8 cellular contexts compared by ENCODE assay signal in genomic region chr14:106308839-106309389, GRCh38.
DNase-seq lines count a peak whose midpoint lies in the region; ATAC-seq and TF ChIP-seq lines count a peak whose summit lies in the region.

No MANE protein-coding gene starts in this region.

- BruUV-seq in MCF 10A (replicated peaks; lab: Mats Ljungman, UMichigan), result no TSS peak

- ATAC-seq in HG02943 (IDR thresholded peaks at IDR 0.05; ENCODE audit: low read depth, unreplicated experiment) (peak; percentile 89), left lung (peak; percentile 61), GM21723 (IDR thresholded peaks at IDR 0.05; ENCODE audit: unreplicated experiment) (no peak)
- ATAC-seq in stimulated activated naive B cell treated with anti-CD40 and anti-IgM and Interleukin-4, amounts not matched to agents 10 μg/mL and 1 μg/mL and 100 μg/mL, for 72 hours (replicated peaks), result peak; percentile 97 to 100

- CTCF ChIA-PET in MCF 10A (lab: Yijun Ruan, JAX), result interaction anchor here (1.3 kb wide), 1 partner anchor 109 kb away, joined by 3 read pairs; no protein-coding TSS in a partner anchor

- H3K4me3 ChIP-seq in breast epithelium, result no peak overlapping the region
- no peak overlapping the region for H3K4me3 ChIP-seq in Peyer's patch
- no peak overlapping the region for H3K4me3 ChIP-seq in left lung

- H3K27me3 ChIP-seq in breast epithelium (no peaks in the 10 kb centered on the region), Peyer's patch (no peaks in the 10 kb centered on the region), left lung (peaks cover 0 to 10% of the 10 kb centered on the region in 2 donors)

- H3K4me3 Mint-ChIP-seq in MCF 10A (ENCODE audit: unreplicated experiment), result no peak overlapping the region
- no peak overlapping the region for H3K4me3 Mint-ChIP-seq in stimulated activated naive B cell treated with anti-CD40 and anti-IgM and Interleukin-4, amounts not matched to agents 10 μg/mL and 1 μg/mL and 100 μg/mL, for 72 hours

- H3K4me1 ChIP-seq in breast epithelium (no peaks in the 10 kb centered on the region), Peyer's patch (no peaks in the 10 kb centered on the region), left lung (no peaks in the 10 kb centered on the region)

- no peak overlapping the region for H3K27ac Mint-ChIP-seq in MCF 10A (ENCODE audit: low read depth, unreplicated experiment)
- H3K27ac Mint-ChIP-seq in stimulated activated naive B cell treated with anti-CD40 and anti-IgM and Interleukin-4, amounts not matched to agents 10 μg/mL and 1 μg/mL and 100 μg/mL, for 72 hours, result no peak overlapping the region

- H3K36me3 Mint-ChIP-seq in MCF 10A (ENCODE audit: insufficient read depth, unreplicated experiment), result no peaks in the 10 kb centered on the region
- H3K36me3 Mint-ChIP-seq in stimulated activated naive B cell treated with anti-CD40 and anti-IgM and Interleukin-4, amounts not matched to agents 10 μg/mL and 1 μg/mL and 100 μg/mL, for 72 hours, result no peaks in the 10 kb centered on the region

- TF ChIP-seq POLR2A in breast epithelium (IDR thresholded peaks at IDR 0.05) (no peak), Peyer's patch (IDR thresholded peaks at IDR 0.05) (no peak)

- no peaks in the 10 kb centered on the region for H3K9me3 Mint-ChIP-seq in MCF 10A (ENCODE audit: unreplicated experiment)
- peaks cover 0 to 3% of the 10 kb centered on the region in 2 donors for H3K9me3 Mint-ChIP-seq in stimulated activated naive B cell treated with anti-CD40 and anti-IgM and Interleukin-4, amounts not matched to agents 10 μg/mL and 1 μg/mL and 100 μg/mL, for 72 hours

- POLR2A ChIA-PET in MCF 10A (lab: Yijun Ruan, JAX), result no interaction called here

- H3K9me3 ChIP-seq in breast epithelium (no peaks in the 10 kb centered on the region), Peyer's patch (peaks cover 0 to 4% (median 0%) of the 10 kb centered on the region in 4 donors), left lung (no peaks in the 10 kb centered on the region)

- TF ChIP-seq CTCF in MCF 10A (IDR thresholded peaks at IDR 0.05; ENCODE audit: unreplicated experiment) (peak; percentile 44), breast epithelium (IDR thresholded peaks at IDR 0.05) (no peak), Peyer's patch (IDR thresholded peaks at IDR 0.05) (peak; percentile 27 to 70 (median 49)), left lung (IDR thresholded peaks at IDR 0.05) (peak in 1 of 2 donors; percentile 26)

- no peak overlapping the region for H3K27ac ChIP-seq in breast epithelium
- H3K27ac ChIP-seq in Peyer's patch, result no peak overlapping the region
- H3K27ac ChIP-seq in left lung, result no peak overlapping the region

- intact Hi-C loops in MCF 10A (cut with micrococcal nuclease) (no loop called here), breast epithelium (cut with DNase I; ENCODE audit: low total_unique reads) (no loop called here), left lung (cut with DNase I) (no loop called here)

- peaks cover 54% of the 10 kb centered on the region for H3K27me3 Mint-ChIP-seq in MCF 10A (ENCODE audit: insufficient read depth, unreplicated experiment)
- H3K27me3 Mint-ChIP-seq in stimulated activated naive B cell treated with anti-CD40 and anti-IgM and Interleukin-4, amounts not matched to agents 10 μg/mL and 1 μg/mL and 100 μg/mL, for 72 hours, result no peaks in the 10 kb centered on the region

- peak; percentile 18 for DNase-seq in MCF 10A (ENCODE audit: unreplicated experiment)
- DNase-seq in breast epithelium (ENCODE audit: low spot score in 2 of 2), result no peak
- peak in 2 of 3 donors; percentile 51 to 68 for DNase-seq in Peyer's patch
- DNase-seq in activated naive CD4-positive, alpha-beta T cell (lab: John Stamatoyannopoulos, UW), result peak; percentile 29 to 82 (median 47)
- peak; percentile 37 to 61 for DNase-seq in left lung
- DNase-seq in stimulated activated naive B cell treated with anti-CD40 and anti-IgM and Interleukin-4, amounts not matched to agents 10 μg/mL and 1 μg/mL and 100 μg/mL, for 72 hours, result peak; percentile 83

- no peaks in the 10 kb centered on the region for H3K4me1 Mint-ChIP-seq in MCF 10A (ENCODE audit: insufficient read depth, unreplicated experiment)
- H3K4me1 Mint-ChIP-seq in stimulated activated naive B cell treated with anti-CD40 and anti-IgM and Interleukin-4, amounts not matched to agents 10 μg/mL and 1 μg/mL and 100 μg/mL, for 72 hours, result peaks cover 9 to 26% of the 10 kb centered on the region in 2 donors

- H3K36me3 ChIP-seq in breast epithelium (no peaks in the 10 kb centered on the region), Peyer's patch (no peaks in the 10 kb centered on the region), left lung (no peaks in the 10 kb centered on the region)

Comparison
In these comparisons a context has a peak if more than half of its experiments do, and no peak if none do; other contexts are left out.
1. DNase-seq: peak in MCF 10A (single experiment), Peyer's patch (2 of 3), activated naive CD4-positive, alpha-beta T cell (4 of 4), left lung (2 of 2) and stimulated activated naive B cell treated with anti-CD40 and anti-IgM and Interleukin-4, amounts not matched to agents 10 μg/mL and 1 μg/mL and 100 μg/mL, for 72 hours (single experiment); none in breast epithelium (0 of 2).
2. CTCF ChIP-seq: peak in MCF 10A (single experiment) and Peyer's patch (6 of 6); none in breast epithelium (0 of 3).